ENCODE assay signal across 16 cellular contexts in the genomic region with DNA sequence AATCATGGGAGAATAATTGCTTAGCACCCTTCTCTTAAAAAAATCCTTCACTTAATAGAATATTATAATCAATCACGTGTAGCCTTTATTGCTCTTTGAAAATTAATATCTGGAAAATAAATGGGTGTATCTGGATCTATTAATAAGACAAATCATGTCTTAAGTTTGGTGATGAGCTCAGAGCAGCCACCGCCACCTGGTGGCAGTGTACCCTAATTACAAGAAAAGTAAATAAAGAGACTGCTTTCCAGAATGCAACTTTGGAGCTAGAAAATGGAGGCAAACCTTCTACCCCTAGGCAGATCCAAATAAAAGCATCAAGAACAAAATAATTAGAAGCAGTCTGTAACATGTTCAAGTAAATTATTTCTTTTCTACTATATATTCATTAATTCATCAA. TPM values are rescaled to one million over a fixed set of nuclear protein-coding genes. Genes with fewer than 3 reads are reported as not detected.
DNase-seq lines count a peak whose midpoint lies in the region; ATAC-seq, FAIRE-seq and TF ChIP-seq lines count a peak whose summit lies in the region.
"Had no signal": no experiment of that assay in that cellular context is flagged by ENCODE, and none has a peak within 500 bp of the region (broad histone marks: within the 10 kb centered on the region; RNA-seq: fewer than 3 reads in every experiment).

No MANE protein-coding gene starts in this region.

- no peak overlapping the region for H3K27ac ChIP-seq in A549
- H3K27ac ChIP-seq in Peyer's patch: no peak overlapping the region
- no peak overlapping the region for H3K27ac ChIP-seq in hepatocyte
- H3K27ac ChIP-seq: BLaER1, left ventricle myocardium inferior, parathyroid adenoma had no signal

- H3K9me2 ChIP-seq in hepatocyte (replicated peaks; ENCODE audit: insufficient read depth): no peaks in the 10 kb centered on the region

- no peak overlapping the region for H2AFZ ChIP-seq in hepatocyte
- H2AFZ ChIP-seq: parathyroid adenoma had no signal

- no peaks in the 10 kb centered on the region for H4K20me1 ChIP-seq in hepatocyte (ENCODE audit: insufficient read depth, poor library complexity, severe bottlenecking)
- H4K20me1 ChIP-seq: BLaER1 had no signal

- H3K4me1 ChIP-seq in A549: no peaks in the 10 kb centered on the region
- H3K4me1 ChIP-seq in Peyer's patch: no peaks in the 10 kb centered on the region
- H3K4me1 ChIP-seq in hepatocyte (ENCODE audit: insufficient read depth): no peaks in the 10 kb centered on the region
- H3K4me1 ChIP-seq: BLaER1, left ventricle myocardium inferior, parathyroid adenoma had no signal

- CTCF ChIA-PET in A549 (lab: Yijun Ruan, JAX): no interaction called here

- no peaks in the 10 kb centered on the region for H3K79me2 ChIP-seq in hepatocyte
- H3K79me2 ChIP-seq: parathyroid adenoma had no signal

- TF ChIP-seq EP300 in A549 (IDR thresholded peaks at IDR 0.05): no peak

- H3K4me3 ChIP-seq in A549: no peak overlapping the region
- H3K4me3 ChIP-seq in Peyer's patch: no peak overlapping the region
- H3K4me3 ChIP-seq in hepatocyte: no peak overlapping the region
- H3K4me3 ChIP-seq: BLaER1, left ventricle myocardium inferior had no signal

- 0 out of 3 replicates have a peak, but pooled peaks have one; percentile 8 for TF ChIP-seq CTCF in A549 (IDR thresholded peaks at IDR 0.05)
- TF ChIP-seq CTCF in GM12872 (IDR thresholded peaks at IDR 0.05; ENCODE audit: insufficient read depth, low read depth, low read length): peak; percentile 49; the same call in 2 of the 3 replicates
- peak in 4 of 6 experiments; percentile 14 to 44 (median 36) for TF ChIP-seq CTCF in Peyer's patch (IDR thresholded peaks at IDR 0.05)
- peak; percentile 20 for TF ChIP-seq CTCF in hepatocyte (IDR thresholded peaks at IDR 0.05; ENCODE audit: poor library complexity)

- H3K4me2 ChIP-seq in A549 (no peak overlapping the region), hepatocyte (no peak overlapping the region)
- H3K4me2 ChIP-seq: BLaER1 had no signal

- ATAC-seq in A549 (no peak), GM19397 (IDR thresholded peaks at IDR 0.05; ENCODE audit: unreplicated experiment) (no peak), GM21619 (IDR thresholded peaks at IDR 0.05; ENCODE audit: unreplicated experiment) (no peak)
- ATAC-seq: activated T-helper 17 cell treated with anti-CD3 and anti-CD28 coated beads, Interleukin-2, amount 50 U/mL, for 72 hours; Right ventricle myocardium inferior; stimulated activated naive CD8-positive, alpha-beta T cell treated with anti-CD3 and anti-CD28 coated beads, Interleukin-15, amount 100 ng/mL, for 72 hours had no signal

- FAIRE-seq in A549 (lab: Jason Lieb, UNC): no peak

- POLR2A ChIA-PET in A549 (lab: Yijun Ruan, JAX): no interaction called here

- no peak for TF ChIP-seq RAD21 in A549 (conservative IDR thresholded peaks at IDR 0.05 in 1 of 2, IDR thresholded peaks at IDR 0.05 in 1 of 2)

- no peaks in the 10 kb centered on the region for H3K9me3 ChIP-seq in A549
- no peaks in the 10 kb centered on the region for H3K9me3 ChIP-seq in Peyer's patch
- no peaks in the 10 kb centered on the region for H3K9me3 ChIP-seq in hepatocyte (ENCODE audit: low read depth)

- WGBS in A549 (ENCODE audit: missing lambda C conversion rate): 37% methylated on average over 2 of the region's 2 CpGs
- 41% methylated on average over 2 of the region's 2 CpGs for WGBS in hepatocyte (ENCODE audit: low lambda C conversion rate, missing lambda C conversion rate)

- TF ChIP-seq POLR2A in A549 (IDR thresholded peaks at IDR 0.05; ENCODE audit: low read length) (no peak), Peyer's patch (IDR thresholded peaks at IDR 0.05) (no peak)

- DNase-seq in A549 (ENCODE audit: low read depth in 1 of 2, low spot score in 1 of 2) (no peak), Peyer's patch (no peak), hepatocyte (ENCODE audit: low spot score) (no peak), NCI-H2171 (lab: John Stamatoyannopoulos, UW) (no peak), ureter (ENCODE audit: low spot score) (no peak)
- DNase-seq: left ventricle myocardium inferior; NCI-H1930; stimulated activated CD4-positive, alpha-beta T cell treated with anti-CD3 and anti-CD28 coated beads, Interleukin-4, amount 100 ng/mL, for 1 hour; stimulated activated naive CD8-positive, alpha-beta T cell treated with anti-CD3 and anti-CD28 coated beads, Interleukin-15, amount 100 ng/mL, for 72 hours had no signal

- H3K36me3 ChIP-seq in Peyer's patch (no peaks in the 10 kb centered on the region), hepatocyte (replicated peaks; ENCODE audit: insufficient read depth, low read depth) (no peaks in the 10 kb centered on the region)
- H3K36me3 ChIP-seq: BLaER1, left ventricle myocardium inferior had no signal

- H3K27me3 ChIP-seq in Peyer's patch (no peaks in the 10 kb centered on the region), hepatocyte (no peaks in the 10 kb centered on the region)
- H3K27me3 ChIP-seq: BLaER1 had no signal

TF ChIP-seq in A549, 52 proteins besides CTCF, POLR2A, EP300 and RAD21:
- TF ChIP-seq TP53 (CRISPR knock-in tag; IDR thresholded peaks at IDR 0.05): no peak
- no peak for TF ChIP-seq HOXA7 (CRISPR knock-in tag; IDR thresholded peaks at IDR 0.05)
- no peak for TF ChIP-seq SREBF2 (IDR thresholded peaks at IDR 0.05)
- TF ChIP-seq CEBPB (IDR thresholded peaks at IDR 0.05): no peak
- no peak for TF ChIP-seq EHF (CRISPR knock-in tag; IDR thresholded peaks at IDR 0.05)
- no peak for TF ChIP-seq POLR2AphosphoS2 (conservative IDR thresholded peaks at IDR 0.05; ENCODE audit: low read length)
- TF ChIP-seq CBX2 (IDR thresholded peaks at IDR 0.05; ENCODE audit: borderline replicate concordance, low read depth): no peak

RNA-seq across cellular contexts. Expression of a gene that starts 43.5 kb away (rescaled TPM):
- polyA plus RNA-seq in A549 (2011; rRNA removed) (0.18 and 0.21 TPM in 2 replicates), A549 (2017; fragmentation: RNase III; extraction: RNeasy Plus Mini Kit Qiagen cat#74134 plus additional on column Dnase treatment) (0.03 to 0.21 TPM (median 0.16 TPM) in 3 replicates), hepatocyte (4.5 and 5.6 TPM in 2 replicates)
- polyA plus RNA-seq in A549 (2012; cell fraction: cytosol; rRNA removed): 0.07 and 0.13 TPM in 2 replicates
- 0.05 and 0.06 TPM in 2 replicates for polyA plus RNA-seq in A549 (2012; cell fraction: nucleus; rRNA removed)
- polyA minus RNA-seq in A549 (2011; rRNA and poly(A)+ RNA removed): 0.45 and 2.3 TPM in 2 replicates
- total RNA-seq in Peyer's patch (1 to 10 TPM in 1 of 4 donors, under 1 TPM in 3; 0.18 to 3.2 (median 0.68) TPM), hepatocyte (2.3 and 3.3 TPM in 2 replicates), ureter (3.1 TPM)
